ENCODE assay signal across 29 cellular contexts in genomic region chr20:36335187-36335870, GRCh38.
"Had no signal": no experiment of that assay in that cellular context is flagged by ENCODE, and none has a peak within 500 bp of the region (broad histone marks: within the 10 kb centered on the region; RNA-seq: fewer than 3 reads in every experiment).

No MANE protein-coding gene starts in this region.

- H3K36me3 Mint-ChIP-seq: activated naive CD8-positive, alpha-beta T cell treated with anti-CD3 and anti-CD28 coated beads for 36 hours had no signal

- H3K36me3 ChIP-seq: brain microvascular endothelial cell had no signal

- H3K9me3 Mint-ChIP-seq: activated CD4-positive, alpha-beta T cell treated with anti-CD3 and anti-CD28 coated beads, Interleukin-2, amount 10 ng/mL, durations not matched to agents 24 days and 14 days; activated CD8-positive, alpha-beta T cell treated with anti-CD3 and anti-CD28 coated beads for 36 hours; activated naive CD8-positive, alpha-beta T cell treated with anti-CD3 and anti-CD28 coated beads for 36 hours; activated T-cell treated with anti-CD3 and anti-CD28 coated beads, Interleukin-2, amount 50 U/mL, for 72 hours; activated T-helper 17 cell treated with anti-CD3 and anti-CD28 coated beads, Interleukin-2, amount 50 U/mL, for 72 hours; central memory CD8-positive, alpha-beta T cell had no signal

- H3K27ac Mint-ChIP-seq: activated CD4-positive, alpha-beta T cell treated with anti-CD3 and anti-CD28 coated beads, Interleukin-2, amount 10 ng/mL, durations not matched to agents 24 days and 14 days; activated CD8-positive, alpha-beta T cell treated with anti-CD3 and anti-CD28 coated beads for 36 hours; activated naive CD8-positive, alpha-beta T cell treated with anti-CD3 and anti-CD28 coated beads for 36 hours; activated T-cell treated with anti-CD3 and anti-CD28 coated beads, Interleukin-2, amount 50 U/mL, for 72 hours; activated T-helper 17 cell treated with anti-CD3 and anti-CD28 coated beads, Interleukin-2, amount 50 U/mL, for 72 hours had no signal

- H3K4me3 Mint-ChIP-seq: activated CD4-positive, alpha-beta T cell treated with anti-CD3 and anti-CD28 coated beads, Interleukin-2, amount 10 ng/mL, durations not matched to agents 24 days and 14 days; activated CD8-positive, alpha-beta T cell treated with anti-CD3 and anti-CD28 coated beads for 36 hours; activated naive CD8-positive, alpha-beta T cell treated with anti-CD3 and anti-CD28 coated beads for 36 hours; activated T-cell treated with anti-CD3 and anti-CD28 coated beads, Interleukin-2, amount 50 U/mL, for 72 hours; activated T-helper 17 cell treated with anti-CD3 and anti-CD28 coated beads, Interleukin-2, amount 50 U/mL, for 72 hours; central memory CD8-positive, alpha-beta T cell had no signal

- H3K27ac ChIP-seq: brain microvascular endothelial cell, VCaP had no signal

- DNase-seq: activated CD4-positive, alpha-beta T cell treated with anti-CD3 and anti-CD28 coated beads, Interleukin-2, amount 10 ng/mL, durations not matched to agents 24 days and 14 days; activated CD4-positive, alpha-beta T cell treated with anti-CD3 and anti-CD28 coated beads, Interleukin-2, amount 50 U/mL, for 4 hours; activated CD8-positive, alpha-beta T cell treated with anti-CD3 and anti-CD28 coated beads for 36 hours; activated effector memory CD4-positive, alpha-beta T cell treated with anti-CD3 and anti-CD28 coated beads, Interleukin-2, amount 50 U/mL, for 16 hours; activated naive CD4-positive, alpha-beta T cell; activated naive CD4-positive, alpha-beta T cell treated with anti-CD3 and anti-CD28 coated beads, Interleukin-2, amount 50 U/mL, for 16 hours; activated naive CD8-positive, alpha-beta T cell treated with anti-CD3 and anti-CD28 coated beads for 36 hours; activated T-cell treated with anti-CD3 and anti-CD28 coated beads, Interleukin-2, amount 50 U/mL, for 1 hour; activated T-cell treated with anti-CD3 and anti-CD28 coated beads, Interleukin-2, amount 50 U/mL, for 72 hours; amniotic stem cell; brain microvascular endothelial cell; MM.1S; MV-4-11; NCI-H1092; NCI-H1436 treated with DMSO at 0.1 percent for 48 hours; NCI-H1694 treated with DMSO at 0.1 percent for 48 hours; NCI-H2029; NCI-H345; NCI-H524 treated with DMSO at 0.1 percent for 48 hours; RPMI8226; SW 1271; T-helper 1 cell; T-helper 2 cell; T-helper 9 cell had no signal

- H3K4me1 Mint-ChIP-seq: activated CD4-positive, alpha-beta T cell treated with anti-CD3 and anti-CD28 coated beads, Interleukin-2, amount 10 ng/mL, durations not matched to agents 24 days and 14 days; activated T-helper 17 cell treated with anti-CD3 and anti-CD28 coated beads, Interleukin-2, amount 50 U/mL, for 72 hours; central memory CD8-positive, alpha-beta T cell had no signal

- ATAC-seq: activated CD8-positive, alpha-beta T cell treated with anti-CD3 and anti-CD28 coated beads for 36 hours; activated T-cell treated with anti-CD3 and anti-CD28 coated beads, Interleukin-2, amount 50 U/mL, for 72 hours; activated T-helper 17 cell treated with anti-CD3 and anti-CD28 coated beads, Interleukin-2, amount 50 U/mL, for 72 hours; Panc1; Right ventricle myocardium inferior had no signal
